11 cellular contexts compared by ENCODE assay signal in genomic region chr6:110826236-110827129, GRCh38. TPM values are rescaled to one million over a fixed set of nuclear protein-coding genes. Genes with fewer than 3 reads are reported as not detected.
DNase-seq lines count a peak whose midpoint lies in the region; ATAC-seq and TF ChIP-seq lines count a peak whose summit lies in the region.
"Had no signal": no experiment of that assay in that cellular context is flagged by ENCODE, and none has a peak within 500 bp of the region (broad histone marks: within the 10 kb centered on the region; RNA-seq: fewer than 3 reads in every experiment).

No MANE protein-coding gene starts in this region.

- DNase-seq in HL-60 (ENCODE audit: low read depth in 1 of 2, low spot score in 1 of 2): peak in 1 of 2 experiments; percentile 64
- DNase-seq in adipocyte (ENCODE audit: low read depth): no peak
- no peak for DNase-seq in left lobe of liver (ENCODE audit: low spot score)
- DNase-seq in spleen: no peak
- DNase-seq in NCI-H187 treated with DMSO at 0.1 percent for 48 hours (lab: John Stamatoyannopoulos, UW): no peak
- DNase-seq in erythroblast (lab: John Stamatoyannopoulos, UW): no peak
- DNase-seq: activated CD4-positive, alpha-beta T cell treated with anti-CD3 and anti-CD28 coated beads, Interleukin-2, amount 10 ng/mL, durations not matched to agents 7 days and 5 days; dermis blood vessel endothelial cell; NCI-H1092 treated with DMSO at 0.1 percent for 48 hours had no signal

- H3K4me1 ChIP-seq in adipocyte (ENCODE audit: control insufficient read depth, insufficient read depth, low read length): peaks cover 29% of the 10 kb centered on the region
- H3K4me1 ChIP-seq in spleen: peaks cover 0 to 28% (median 7%) of the 10 kb centered on the region in 6 donors

- peak overlapping the region; percentile 15; the same call in 1 of the 2 replicates for H3K4me3 ChIP-seq in HL-60 (replicated peaks; ENCODE audit: insufficient read depth, low read length)
- H3K4me3 ChIP-seq in adipocyte (ENCODE audit: low read length): no peak overlapping the region
- peak overlapping the region in 1 of 8 donors; percentile 36 for H3K4me3 ChIP-seq in spleen

- no peak for TF ChIP-seq CTCF in HL-60 (IDR thresholded peaks at IDR 0.05; ENCODE audit: insufficient read depth, low read length)
- no peak for TF ChIP-seq CTCF in spleen (IDR thresholded peaks at IDR 0.05 in 8 of 11, conservative IDR thresholded peaks at IDR 0.05 in 3 of 11)

- TF ChIP-seq POLR2A in spleen (IDR thresholded peaks at IDR 0.05) (no peak), erythroblast (IDR thresholded peaks at IDR 0.05; ENCODE audit: low read length) (no peak)

- H3K9me3 ChIP-seq in adipocyte (ENCODE audit: control insufficient read depth, low read length): no peaks in the 10 kb centered on the region
- H3K9me3 ChIP-seq in spleen: no peaks in the 10 kb centered on the region

- H3K27ac ChIP-seq in HL-60 (replicated peaks) (peak overlapping the region; percentile 75), spleen (peak overlapping the region in 7 of 8 donors; percentile 45 to 89 (median 69))

- ATAC-seq in left lobe of liver: peak; percentile 76
- ATAC-seq in HG02678 (IDR thresholded peaks at IDR 0.05; ENCODE audit: unreplicated experiment): no peak
- no peak for ATAC-seq in HG02798 (IDR thresholded peaks at IDR 0.05; ENCODE audit: poor library complexity, unreplicated experiment)

- no peaks in the 10 kb centered on the region for H3K36me3 ChIP-seq in adipocyte (ENCODE audit: control insufficient read depth, insufficient read depth, low read length, severe bottlenecking)
- no peaks in the 10 kb centered on the region for H3K36me3 ChIP-seq in spleen

- H3K9ac ChIP-seq in adipocyte (ENCODE audit: low read length): peak overlapping the region; percentile 73

- H3K27me3 ChIP-seq in HL-60 (ENCODE audit: insufficient read depth, poor library complexity, severe bottlenecking) (no peaks in the 10 kb centered on the region), adipocyte (replicated peaks; ENCODE audit: control insufficient read depth, insufficient read depth, low read length) (no peaks in the 10 kb centered on the region), spleen (replicated peaks in 1 of 7) (no peaks in the 10 kb centered on the region)

- 48 to 70% (median 58%) methylated on average over 9 of the region's 9 CpGs for WGBS in spleen, 5 donors

- intact Hi-C loops in spleen (cut with DNase I; ENCODE audit: low total_unique reads): no loop called here

RNA-seq across cellular contexts. Expression of gene CDK19, which starts 11.2 kb away (rescaled TPM):
- total RNA-seq in left lobe of liver: 6.9 TPM
- 10 to 100 TPM; 19.0 to 29.8 (median 24.2) TPM for total RNA-seq in spleen
- polyA plus RNA-seq in spleen: 1 to 10 TPM; 7.9 to 9.3 (median 8.4) TPM

RNA-seq across cellular contexts. Expression of gene AMD1, which starts 48.1 kb away (rescaled TPM):
- total RNA-seq in left lobe of liver (14.3 TPM), spleen (100 to 1,000 TPM in 1 of 7 donors, 10 to 100 TPM in 6; 44.8 to 102 (median 64.0) TPM)
- 10 to 100 TPM; 20.7 to 44.9 (median 31.4) TPM for polyA plus RNA-seq in spleen
